In the genomic region with DNA sequence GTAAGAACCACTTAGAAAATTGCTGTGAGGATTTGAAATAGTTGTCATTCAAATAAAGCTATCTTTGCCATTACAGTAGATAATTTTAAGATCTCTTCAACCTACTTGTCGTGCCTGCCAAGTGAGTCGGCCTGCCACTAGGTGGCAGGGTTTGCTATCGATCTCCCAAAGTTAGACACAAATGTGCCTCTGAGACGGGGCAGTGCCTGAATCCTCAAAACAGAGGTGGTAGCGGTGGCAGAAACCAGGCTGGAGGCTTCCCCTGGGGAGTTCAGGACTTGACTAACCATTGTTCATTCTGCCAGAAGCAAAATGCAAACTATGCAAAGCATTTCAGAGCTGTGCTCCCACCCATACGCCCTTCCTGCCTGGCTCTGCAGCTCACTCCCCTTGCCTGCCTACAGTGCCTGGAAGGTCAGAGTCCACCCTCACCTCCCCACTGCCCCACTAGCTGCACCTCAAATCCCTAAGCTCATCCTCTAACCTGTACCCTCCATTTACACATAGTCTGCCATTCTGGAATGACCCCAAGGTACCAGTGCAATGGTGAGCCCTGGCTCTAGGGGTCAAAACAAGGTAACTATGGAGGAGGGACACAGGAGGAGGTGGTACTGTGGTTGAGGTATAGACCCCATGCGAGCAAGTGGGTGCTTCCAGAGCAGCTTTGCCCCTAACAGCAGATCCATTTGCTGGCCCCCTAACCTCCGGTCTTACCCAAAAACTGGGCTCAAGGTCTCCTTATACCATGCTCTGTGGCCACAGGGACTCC, we compare ENCODE assay signal across 8 cellular contexts.
DNase-seq lines count a peak whose midpoint lies in the region; ATAC-seq and TF ChIP-seq lines count a peak whose summit lies in the region.

No MANE protein-coding gene starts in this region.

- H3K4me3 Mint-ChIP-seq in CD4-positive, CD25-positive, alpha-beta regulatory T cell: no peak overlapping the region
- no peak overlapping the region for H3K4me3 Mint-ChIP-seq in activated CD4-positive, alpha-beta memory T cell treated with anti-CD3 and anti-CD28 coated beads, Interleukin-2, amount 10 ng/mL, durations not matched to agents 7 days and 5 days
- no peak overlapping the region for H3K4me3 Mint-ChIP-seq in endodermal cell

- no peaks in the 10 kb centered on the region for H3K36me3 Mint-ChIP-seq in CD4-positive, CD25-positive, alpha-beta regulatory T cell
- H3K36me3 Mint-ChIP-seq in activated CD4-positive, alpha-beta memory T cell treated with anti-CD3 and anti-CD28 coated beads, Interleukin-2, amount 10 ng/mL, durations not matched to agents 7 days and 5 days (ENCODE audit: low read depth): no peaks in the 10 kb centered on the region
- H3K36me3 Mint-ChIP-seq in endodermal cell (ENCODE audit: low read depth): peaks cover 11% of the 10 kb centered on the region

- no peaks in the 10 kb centered on the region for H3K27me3 Mint-ChIP-seq in CD4-positive, CD25-positive, alpha-beta regulatory T cell
- H3K27me3 Mint-ChIP-seq in activated CD4-positive, alpha-beta memory T cell treated with anti-CD3 and anti-CD28 coated beads, Interleukin-2, amount 10 ng/mL, durations not matched to agents 7 days and 5 days: no peaks in the 10 kb centered on the region
- no peaks in the 10 kb centered on the region for H3K27me3 Mint-ChIP-seq in endodermal cell (ENCODE audit: insufficient read depth)

- peak; percentile 14 to 77 (median 33) for DNase-seq in CD4-positive, CD25-positive, alpha-beta regulatory T cell
- DNase-seq in NCI-H748 (lab: John Stamatoyannopoulos, UW; ENCODE audit: unreplicated experiment) (peak; percentile 84), endodermal cell (peak; percentile 95), middle frontal gyrus (ENCODE audit: extremely low spot score, low spot score) (peak; percentile 72)
- peak; percentile 74 for DNase-seq in activated CD4-positive, alpha-beta memory T cell treated with anti-CD3 and anti-CD28 coated beads, Interleukin-2, amount 10 ng/mL, durations not matched to agents 7 days and 5 days
- DNase-seq in stimulated activated CD8-positive, alpha-beta memory T cell treated with anti-CD3 and anti-CD28 coated beads, Interleukin-4, amount 100 ng/mL, for 4 hours (ENCODE audit: low read depth in 2 of 2, low spot score in 1 of 2): peak; percentile 19 to 37

- H3K4me1 ChIP-seq in CD4-positive, CD25-positive, alpha-beta regulatory T cell (ENCODE audit: control insufficient read depth, insufficient read depth, low read length, poor library complexity, severe bottlenecking): peaks cover 3% of the 10 kb centered on the region
- peaks cover 31% of the 10 kb centered on the region for H3K4me1 ChIP-seq in endodermal cell (ENCODE audit: control insufficient read depth, insufficient read depth, low read length)

- H3K36me3 ChIP-seq in CD4-positive, CD25-positive, alpha-beta regulatory T cell (ENCODE audit: control insufficient read depth, insufficient read depth, low read length): no peaks in the 10 kb centered on the region
- peaks cover 4% of the 10 kb centered on the region for H3K36me3 ChIP-seq in endodermal cell (ENCODE audit: control insufficient read depth, insufficient read depth, low read length)

- H3K27ac ChIP-seq in CD4-positive, CD25-positive, alpha-beta regulatory T cell (ENCODE audit: insufficient read depth, low read length, poor library complexity, severe bottlenecking): no peak overlapping the region
- H3K27ac ChIP-seq in endodermal cell (ENCODE audit: low read depth, low read length): no peak overlapping the region

- no peaks in the 10 kb centered on the region for H3K9me3 ChIP-seq in CD4-positive, CD25-positive, alpha-beta regulatory T cell (ENCODE audit: control insufficient read depth in 2 of 2, low read length in 2 of 2)
- H3K9me3 ChIP-seq in endodermal cell (ENCODE audit: control insufficient read depth, low read length): no peaks in the 10 kb centered on the region

- POLR2A ChIA-PET in activated CD4-positive, alpha-beta memory T cell treated with anti-CD3 and anti-CD28 coated beads, Interleukin-2, amount 10 ng/mL, durations not matched to agents 7 days and 5 days (lab: Charles Lee): no interaction called here

- TF ChIP-seq CTCF in endodermal cell (conservative IDR thresholded peaks at IDR 0.05): peak; percentile 97

- no peak overlapping the region for H3K9ac ChIP-seq in endodermal cell (ENCODE audit: extremely low read depth, low read length, poor library complexity, severe bottlenecking)

- 17 to 35% methylated on average over 5 to 8 of the region's 8 CpGs for WGBS in endodermal cell (ENCODE audit: insufficient coverage in 1 of 2, insufficient read length in 1 of 2), 2 experiments

- H3K27me3 ChIP-seq in CD4-positive, CD25-positive, alpha-beta regulatory T cell (ENCODE audit: control insufficient read depth, insufficient read depth, low read length): no peaks in the 10 kb centered on the region
- H3K27me3 ChIP-seq in endodermal cell (ENCODE audit: control insufficient read depth, insufficient read depth, low read length, poor library complexity, severe bottlenecking): no peaks in the 10 kb centered on the region

- no peaks in the 10 kb centered on the region for H3K9me3 Mint-ChIP-seq in CD4-positive, CD25-positive, alpha-beta regulatory T cell
- no peaks in the 10 kb centered on the region for H3K9me3 Mint-ChIP-seq in activated CD4-positive, alpha-beta memory T cell treated with anti-CD3 and anti-CD28 coated beads, Interleukin-2, amount 10 ng/mL, durations not matched to agents 7 days and 5 days
- no peaks in the 10 kb centered on the region for H3K9me3 Mint-ChIP-seq in endodermal cell

- no peak overlapping the region for H3K4me3 ChIP-seq in CD4-positive, CD25-positive, alpha-beta regulatory T cell (ENCODE audit: low read depth, low read length)
- no peak overlapping the region for H3K4me3 ChIP-seq in endodermal cell (ENCODE audit: low read length)

- peak; percentile 44 to 50 for ATAC-seq in CD4-positive, CD25-positive, alpha-beta regulatory T cell (ENCODE audit: low read depth in 2 of 2)
- ATAC-seq in GM19324 (IDR thresholded peaks at IDR 0.05; ENCODE audit: low FRiP score, unreplicated experiment) (peak; percentile 78), HG03439 (IDR thresholded peaks at IDR 0.05; ENCODE audit: unreplicated experiment) (peak; percentile 66)

- no peak overlapping the region for H3K27ac Mint-ChIP-seq in CD4-positive, CD25-positive, alpha-beta regulatory T cell
- no peak overlapping the region for H3K27ac Mint-ChIP-seq in activated CD4-positive, alpha-beta memory T cell treated with anti-CD3 and anti-CD28 coated beads, Interleukin-2, amount 10 ng/mL, durations not matched to agents 7 days and 5 days
- H3K27ac Mint-ChIP-seq in endodermal cell: no peak overlapping the region

- H3K4me1 Mint-ChIP-seq in CD4-positive, CD25-positive, alpha-beta regulatory T cell: peaks cover 0 to 1% (median 0%) of the 10 kb centered on the region in 4 donors
- peaks cover 4% of the 10 kb centered on the region for H3K4me1 Mint-ChIP-seq in activated CD4-positive, alpha-beta memory T cell treated with anti-CD3 and anti-CD28 coated beads, Interleukin-2, amount 10 ng/mL, durations not matched to agents 7 days and 5 days
- peaks cover 39% of the 10 kb centered on the region for H3K4me1 Mint-ChIP-seq in endodermal cell

- CTCF ChIA-PET in activated CD4-positive, alpha-beta memory T cell treated with anti-CD3 and anti-CD28 coated beads, Interleukin-2, amount 10 ng/mL, durations not matched to agents 7 days and 5 days (lab: Charles Lee): interaction anchor here (0.6 to 2.8 kb wide), 18 partner anchors 10 to 357 kb away, joined by 3 to 24 read pairs (median 4); no protein-coding TSS in a partner anchor

Comparison
In these comparisons a context has a peak if more than half of its experiments do, and no peak if none do; other contexts are left out.
1. DNase-seq: peak in every context shown above with its lines; median percentile 95 in endodermal cell; 84 in NCI-H748; 74 in activated CD4-positive, alpha-beta memory T cell treated with anti-CD3 and anti-CD28 coated beads, Interleukin-2, amount 10 ng/mL, durations not matched to agents 7 days and 5 days; 72 in middle frontal gyrus; 33 in CD4-positive, CD25-positive, alpha-beta regulatory T cell; 28 in stimulated activated CD8-positive, alpha-beta memory T cell treated with anti-CD3 and anti-CD28 coated beads, Interleukin-4, amount 100 ng/mL, for 4 hours.